ENCODE assay signal across 8 cellular contexts in genomic region chr17:75779250-75779986, GRCh38. TPM values are rescaled to one million over a fixed set of nuclear protein-coding genes. Genes with fewer than 3 reads are reported as not detected.
DNase-seq lines count a peak whose midpoint lies in the region; ATAC-seq and TF ChIP-seq lines count a peak whose summit lies in the region.

No MANE protein-coding gene starts in this region.

- H3K36me3 ChIP-seq in ovary (no peaks in the 10 kb centered on the region), thyroid gland (peaks cover 12 to 16% of the 10 kb centered on the region in 2 donors)

- TF ChIP-seq EP300 in ovary (IDR thresholded peaks at IDR 0.05): peak; percentile 90

- peaks cover 6% of the 10 kb centered on the region for H3K27me3 Mint-ChIP-seq in activated naive CD8-positive, alpha-beta T cell treated with anti-CD3 and anti-CD28 coated beads for 36 hours

- peak; percentile 53 for ATAC-seq in HG02623 (IDR thresholded peaks at IDR 0.05; ENCODE audit: unreplicated experiment)

- H3K27ac Mint-ChIP-seq in activated naive CD8-positive, alpha-beta T cell treated with anti-CD3 and anti-CD28 coated beads for 36 hours: peak overlapping the region; percentile 99

- peaks cover 49% of the 10 kb centered on the region for H3K4me1 Mint-ChIP-seq in activated naive CD8-positive, alpha-beta T cell treated with anti-CD3 and anti-CD28 coated beads for 36 hours

- no peak for TF ChIP-seq CTCF in GM10266 (IDR thresholded peaks at IDR 0.05; ENCODE audit: control insufficient read depth, insufficient read depth, low read depth, missing control alignments)
- peak in 1 of 3 donors; percentile 43 for TF ChIP-seq CTCF in ovary (IDR thresholded peaks at IDR 0.05)
- peak in 1 of 6 experiments; percentile 18 for TF ChIP-seq CTCF in thyroid gland (IDR thresholded peaks at IDR 0.05)

- DNase-seq in GM10266 (ENCODE audit: extremely low spot score): peak; percentile 97
- DNase-seq in NCI-H1092 treated with DMSO at 0.1 percent for 48 hours (lab: John Stamatoyannopoulos, UW): peak; percentile 100
- peak; percentile 98 for DNase-seq in SKM-1 (lab: John Stamatoyannopoulos, UW; ENCODE audit: unreplicated experiment)
- DNase-seq in activated naive CD8-positive, alpha-beta T cell treated with anti-CD3 and anti-CD28 coated beads for 36 hours: peak; percentile 91
- DNase-seq in head of caudate nucleus: peak; percentile 91 to 99 (median 97)
- DNase-seq in ovary: peak; percentile 96 to 98 (median 98)
- peak; percentile 97 to 98 for DNase-seq in thyroid gland

- peaks cover 39% of the 10 kb centered on the region for H3K36me3 Mint-ChIP-seq in activated naive CD8-positive, alpha-beta T cell treated with anti-CD3 and anti-CD28 coated beads for 36 hours

- peak overlapping the region; percentile 93 to 95 for H3K27ac ChIP-seq in ovary
- H3K27ac ChIP-seq in thyroid gland: peak overlapping the region; percentile 94 to 99 (median 97)

- H3K27me3 ChIP-seq in ovary: no peaks in the 10 kb centered on the region
- no peaks in the 10 kb centered on the region for H3K27me3 ChIP-seq in thyroid gland

- intact Hi-C loops in head of caudate nucleus (cut with DNase I) (no loop called here), ovary (cut with DNase I) (loop anchor here in 1 of 4 donors (10.0 kb wide), 1 partner anchor 95 kb away; the partner anchor contains the start of gene TRIM47), thyroid gland (cut with DNase I) (no loop called here)

- peaks cover 13% of the 10 kb centered on the region for H3K4me1 ChIP-seq in ovary (ENCODE audit: insufficient read depth)
- H3K4me1 ChIP-seq in thyroid gland: peaks cover 33 to 41% of the 10 kb centered on the region in 2 donors

- TF ChIP-seq POLR2A in ovary (IDR thresholded peaks at IDR 0.05) (peak; percentile 100), thyroid gland (IDR thresholded peaks at IDR 0.05) (peak; percentile 100)

- WGBS in ovary, 3 donors: 0 to 1% (median 0%) methylated on average over 73 to 84 of the region's 84 CpGs
- WGBS in thyroid gland, 2 donors: 0 to 1% methylated on average over 17 to 25 of the region's 84 CpGs

- peaks cover 1% of the 10 kb centered on the region for H3K9me3 Mint-ChIP-seq in activated naive CD8-positive, alpha-beta T cell treated with anti-CD3 and anti-CD28 coated beads for 36 hours

- H3K9me3 ChIP-seq in ovary: no peaks in the 10 kb centered on the region
- no peaks in the 10 kb centered on the region for H3K9me3 ChIP-seq in thyroid gland

- H3K4me3 ChIP-seq in ovary (peak overlapping the region; percentile 87), thyroid gland (replicated peaks in 1 of 3) (peak overlapping the region; percentile 63 to 96 (median 91))

- peak overlapping the region; percentile 92 for H3K4me3 Mint-ChIP-seq in activated naive CD8-positive, alpha-beta T cell treated with anti-CD3 and anti-CD28 coated beads for 36 hours

RNA-seq across cellular contexts. Expression of gene UNK, which starts 5.2 kb away (rescaled TPM):
- total RNA-seq in activated naive CD8-positive, alpha-beta T cell treated with anti-CD3 and anti-CD28 coated beads for 36 hours: 10 to 100 TPM; 26.9 to 27.4 TPM
- total RNA-seq in ovary: 10 to 100 TPM; 27.5 to 58.1 (median 40.8) TPM
- polyA plus RNA-seq in ovary: 10 to 100 TPM; 12.7 to 34.9 TPM
- 10 to 100 TPM; 32.5 to 61.4 (median 47.9) TPM for total RNA-seq in thyroid gland

RNA-seq across cellular contexts. Expression of gene GALK1, which starts 14.4 kb away (rescaled TPM):
- total RNA-seq in activated naive CD8-positive, alpha-beta T cell treated with anti-CD3 and anti-CD28 coated beads for 36 hours: 10 to 100 TPM; 33.2 to 33.6 TPM
- total RNA-seq in ovary (10 to 100 TPM; 17.5 to 35.1 (median 27.6) TPM), thyroid gland (10 to 100 TPM; 15.4 to 28.5 (median 24.9) TPM)
- 10 to 100 TPM in 1 of 2 donors, under 1 TPM in 1; 0.33 to 22.6 TPM for polyA plus RNA-seq in ovary

RNA-seq across cellular contexts. Expression of gene ITGB4, which starts 58.2 kb away (rescaled TPM):
- total RNA-seq in activated naive CD8-positive, alpha-beta T cell treated with anti-CD3 and anti-CD28 coated beads for 36 hours: 1 to 10 TPM in 1 of 2 experiments, under 1 TPM in 1; 0.64 to 1.4 TPM
- total RNA-seq in ovary: 10 to 100 TPM in 5 of 7 donors, 1 to 10 TPM in 2; 6.3 to 55.6 (median 22.5) TPM
- 1 to 10 TPM; 3.3 to 6.0 TPM for polyA plus RNA-seq in ovary
- total RNA-seq in thyroid gland: 10 to 100 TPM; 19.7 to 27.3 (median 23.1) TPM

Comparison
In these comparisons a context has a peak if more than half of its experiments do, and no peak if none do; other contexts are left out.
1. Peak in every context shown above with its lines: DNase-seq, ATAC-seq, H3K4me3 ChIP-seq and H3K27ac ChIP-seq.